8 cellular contexts compared by ENCODE assay signal in the genomic region with DNA sequence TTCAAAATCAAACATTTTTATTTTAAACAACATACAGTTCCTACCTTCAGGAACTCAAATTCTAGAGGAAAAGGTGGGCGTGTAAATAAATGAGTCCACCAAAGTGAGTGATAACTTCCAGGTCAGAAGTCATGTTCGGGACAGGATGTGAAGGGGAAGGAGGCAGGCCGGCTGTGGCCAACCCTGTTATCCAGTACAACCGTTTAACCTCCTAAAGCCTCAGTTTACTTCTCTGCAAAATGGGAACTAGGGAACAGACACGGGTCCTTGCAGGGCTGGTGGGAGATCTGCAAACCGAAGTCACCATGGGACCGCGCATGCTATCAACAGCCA.
DNase-seq lines count a peak whose midpoint lies in the region; ATAC-seq lines count a peak whose summit lies in the region.

No MANE protein-coding gene starts in this region.

- DNase-seq in AG20443 (ENCODE audit: low spot score) = peak; percentile 62
- DNase-seq in NOMO-1 treated with DMSO at 0.1 percent for 48 hours (lab: John Stamatoyannopoulos, UW; ENCODE audit: unreplicated experiment) = peak; percentile 66
- DNase-seq in iPS-NIHi11 (ENCODE audit: low spot score) = peak; percentile 36
- DNase-seq in stimulated activated CD4-positive, alpha-beta T cell treated with anti-CD3 and anti-CD28 coated beads, Interleukin-4, amount 100 ng/mL, for 1 hour = peak; percentile 20
- DNase-seq in NCI-H2029 treated with DMSO at 0.1 percent for 48 hours (lab: John Stamatoyannopoulos, UW) = no peak

- ATAC-seq in GM18520 (IDR thresholded peaks at IDR 0.05; ENCODE audit: unreplicated experiment) = peak; percentile 7
- peak; percentile 5 for ATAC-seq in HG03039 (IDR thresholded peaks at IDR 0.05; ENCODE audit: unreplicated experiment)

- peak overlapping the region; percentile 95 for H3K27ac ChIP-seq in angular gyrus (ENCODE audit: low read depth, low read length)
